Comparison of ENCODE assay signal across 13 cellular contexts in the genomic region with DNA sequence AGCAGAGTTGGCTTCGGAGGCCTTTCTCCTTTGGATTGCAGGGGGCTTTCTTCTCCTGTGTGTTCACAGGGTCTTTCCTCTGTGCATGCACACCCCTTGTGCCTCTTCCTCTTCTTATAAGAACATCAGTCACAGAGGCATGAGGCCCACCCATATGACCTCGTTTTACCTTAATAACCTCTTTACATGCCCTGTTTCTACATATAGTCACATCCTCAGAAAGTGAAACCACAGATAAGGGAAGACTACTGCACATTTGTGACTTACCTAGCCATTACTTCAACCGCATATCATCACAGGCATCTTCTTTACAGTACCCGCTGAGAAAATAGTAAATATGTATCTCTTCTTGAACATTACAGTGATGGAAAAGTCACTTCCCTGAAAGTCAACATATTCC.
DNase-seq lines count a peak whose midpoint lies in the region; ATAC-seq and TF ChIP-seq lines count a peak whose summit lies in the region.
"Had no signal": no experiment of that assay in that cellular context is flagged by ENCODE, and none has a peak within 500 bp of the region (broad histone marks: within the 10 kb centered on the region; RNA-seq: fewer than 3 reads in every experiment).

No MANE protein-coding gene starts in this region.

- no peak for TF ChIP-seq POLR2A in erythroblast (IDR thresholded peaks at IDR 0.05; ENCODE audit: low read length)

- peaks cover 24% of the 10 kb centered on the region for H3K4me1 Mint-ChIP-seq in activated CD4-positive, alpha-beta T cell treated with anti-CD3 and anti-CD28 coated beads, Interleukin-2, amount 10 ng/mL, durations not matched to agents 7 days and 5 days
- peaks cover 16 to 35% (median 20%) of the 10 kb centered on the region in 3 donors for H3K4me1 Mint-ChIP-seq in naive B cell

- H3K27ac Mint-ChIP-seq in activated CD4-positive, alpha-beta T cell treated with anti-CD3 and anti-CD28 coated beads, Interleukin-2, amount 10 ng/mL, durations not matched to agents 7 days and 5 days: peak overlapping the region; percentile 57
- H3K27ac Mint-ChIP-seq in naive B cell: peak overlapping the region in 4 of 6 donors; percentile 3 to 30 (median 12)

- H3K9me3 Mint-ChIP-seq in activated CD4-positive, alpha-beta T cell treated with anti-CD3 and anti-CD28 coated beads, Interleukin-2, amount 10 ng/mL, durations not matched to agents 7 days and 5 days: no peaks in the 10 kb centered on the region
- H3K9me3 Mint-ChIP-seq in naive B cell: peaks cover 0 to 5% (median 0%) of the 10 kb centered on the region in 7 donors
- H3K9me3 Mint-ChIP-seq: nephron had no signal

- H3K27me3 Mint-ChIP-seq in activated CD4-positive, alpha-beta T cell treated with anti-CD3 and anti-CD28 coated beads, Interleukin-2, amount 10 ng/mL, durations not matched to agents 7 days and 5 days: no peaks in the 10 kb centered on the region
- H3K27me3 Mint-ChIP-seq in naive B cell: no peaks in the 10 kb centered on the region

- no peaks in the 10 kb centered on the region for H3K36me3 Mint-ChIP-seq in activated CD4-positive, alpha-beta T cell treated with anti-CD3 and anti-CD28 coated beads, Interleukin-2, amount 10 ng/mL, durations not matched to agents 7 days and 5 days (ENCODE audit: low read depth)
- no peaks in the 10 kb centered on the region for H3K36me3 Mint-ChIP-seq in naive B cell

- H3K4me3 Mint-ChIP-seq in activated CD4-positive, alpha-beta T cell treated with anti-CD3 and anti-CD28 coated beads, Interleukin-2, amount 10 ng/mL, durations not matched to agents 7 days and 5 days: no peak overlapping the region
- H3K4me3 Mint-ChIP-seq in naive B cell: peak overlapping the region in 5 of 8 donors; percentile 2 to 37 (median 17)
- H3K4me3 Mint-ChIP-seq: nephron had no signal

- ATAC-seq in GM21529 (IDR thresholded peaks at IDR 0.05; ENCODE audit: unreplicated experiment): peak; percentile 71
- peak; percentile 57 for ATAC-seq in HG03571 (IDR thresholded peaks at IDR 0.05; ENCODE audit: unreplicated experiment)
- ATAC-seq in naive B cell (ENCODE audit: low read depth in 2 of 2): peak; percentile 46 to 67
- ATAC-seq: gastroesophageal sphincter, left cardiac atrium had no signal

- POLR2A ChIA-PET in activated CD4-positive, alpha-beta T cell treated with anti-CD3 and anti-CD28 coated beads, Interleukin-2, amount 10 ng/mL, durations not matched to agents 7 days and 5 days (lab: Charles Lee): no interaction called here

- DNase-seq in activated CD4-positive, alpha-beta T cell treated with anti-CD3 and anti-CD28 coated beads, Interleukin-2, amount 10 ng/mL, durations not matched to agents 7 days and 5 days: peak; percentile 10
- DNase-seq in activated CD4-positive, alpha-beta T cell treated with anti-CD3 and anti-CD28 coated beads for 48 hours: no peak
- DNase-seq in naive B cell (peak; percentile 1), erythroblast (lab: John Stamatoyannopoulos, UW) (no peak), Ammon's horn (ENCODE audit: low spot score) (no peak)
- DNase-seq in activated T-cell treated with anti-CD3 and anti-CD28 coated beads, Interleukin-2, amount 50 U/mL, for 48 hours: no peak
- DNase-seq: ACHN, left cardiac atrium, upper lobe of left lung had no signal

- CTCF ChIA-PET in activated CD4-positive, alpha-beta T cell treated with anti-CD3 and anti-CD28 coated beads, Interleukin-2, amount 10 ng/mL, durations not matched to agents 7 days and 5 days (lab: Charles Lee): no interaction called here

Comparison
In these comparisons a context has a peak if more than half of its experiments do, and no peak if none do; other contexts are left out.
1. DNase-seq: peak in activated CD4-positive, alpha-beta T cell treated with anti-CD3 and anti-CD28 coated beads, Interleukin-2, amount 10 ng/mL, durations not matched to agents 7 days and 5 days (single experiment) and naive B cell (single experiment); none in activated CD4-positive, alpha-beta T cell treated with anti-CD3 and anti-CD28 coated beads for 48 hours (single experiment), erythroblast (0 of 2), activated T-cell treated with anti-CD3 and anti-CD28 coated beads, Interleukin-2, amount 50 U/mL, for 48 hours (0 of 2) and Ammon's horn (single experiment).
2. Peak in every context shown above with its lines, with median percentiles within 50 percentile points of each other: ATAC-seq.